20 cellular contexts compared by ENCODE assay signal in the genomic region with DNA sequence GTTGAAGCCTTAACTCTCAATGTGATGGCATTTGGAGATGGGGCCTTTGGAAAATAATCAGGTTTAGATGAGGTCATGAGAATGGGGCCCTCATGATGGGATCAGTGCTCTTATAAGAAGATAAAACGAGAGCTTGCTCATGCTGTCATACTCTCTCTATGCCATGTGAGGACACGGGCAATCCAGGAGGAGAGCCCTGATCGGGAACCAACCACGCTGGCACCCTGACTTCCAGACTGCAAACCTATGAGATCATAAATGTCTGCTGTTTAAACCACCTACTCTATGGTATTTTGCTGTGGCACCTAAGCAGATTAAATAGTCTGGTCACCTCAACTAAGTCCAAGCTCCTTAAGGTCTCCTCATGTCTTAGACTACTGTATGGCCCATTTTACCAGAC. TPM values are rescaled to one million over a fixed set of nuclear protein-coding genes. Genes with fewer than 3 reads are reported as not detected.
DNase-seq lines count a peak whose midpoint lies in the region; ATAC-seq and TF ChIP-seq lines count a peak whose summit lies in the region.
"Had no signal": no experiment of that assay in that cellular context is flagged by ENCODE, and none has a peak within 500 bp of the region (broad histone marks: within the 10 kb centered on the region; RNA-seq: fewer than 3 reads in every experiment).

No MANE protein-coding gene starts in this region.

- CTCF ChIA-PET in WTC11 (lab: Charles Lee): interaction anchor here (1.5 to 1.9 kb wide), 3 partner anchors 10 to 181 kb away, joined by 4 to 7 read pairs (median 7); partner anchors contain the start of genes HMGCS1 and TMEM267

- H4K8ac ChIP-seq in H9 (replicated peaks; ENCODE audit: insufficient read length, low read depth, low read length): no peak overlapping the region

- no peaks in the 10 kb centered on the region for H3K23me2 ChIP-seq in H9 (ENCODE audit: insufficient read length, low read depth, low read length, poor library complexity, severe bottlenecking)

- H3K4me1 Mint-ChIP-seq in activated naive CD4-positive, alpha-beta T cell treated with anti-CD3 and anti-CD28 coated beads, Interleukin-2, amount 50 U/mL, for 24 hours: peaks cover 62% of the 10 kb centered on the region
- H3K4me1 Mint-ChIP-seq in WTC11: peaks cover 62% of the 10 kb centered on the region
- peaks cover 4% of the 10 kb centered on the region for H3K4me1 Mint-ChIP-seq in endodermal cell
- H3K4me1 Mint-ChIP-seq in progenitor cell of endocrine pancreas (ENCODE audit: low read depth): peaks cover 20% of the 10 kb centered on the region
- H3K4me1 Mint-ChIP-seq in H9: peaks cover 36 to 39% of the 10 kb centered on the region in 2 experiments

- no peak overlapping the region for H2BK12ac ChIP-seq in H9 (ENCODE audit: insufficient read length, low read depth, low read length)

- H4K20me1 ChIP-seq in H9 (ENCODE audit: control insufficient read depth, insufficient read depth, insufficient read length): peaks cover 2% of the 10 kb centered on the region

- H3K4me2 ChIP-seq in H9 (ENCODE audit: insufficient read depth, insufficient read length, low read length): no peak overlapping the region

- H2AFZ ChIP-seq in H9 (ENCODE audit: low read length): no peak overlapping the region

- H3K56ac ChIP-seq in H9 (ENCODE audit: insufficient read length, low read depth, low read length): no peak overlapping the region

- POLR2A ChIA-PET in WTC11 (lab: Charles Lee): no interaction called here

- H3K27ac ChIP-seq in endodermal cell (ENCODE audit: low read depth, low read length) (no peak overlapping the region), H9 (ENCODE audit: insufficient read length, low read depth, low read length) (no peak overlapping the region)
- H3K27ac ChIP-seq: HL-60, transverse colon had no signal

- no peaks in the 10 kb centered on the region for H3K9me3 Mint-ChIP-seq in activated naive CD4-positive, alpha-beta T cell treated with anti-CD3 and anti-CD28 coated beads, Interleukin-2, amount 50 U/mL, for 24 hours
- no peaks in the 10 kb centered on the region for H3K9me3 Mint-ChIP-seq in WTC11
- H3K9me3 Mint-ChIP-seq in endodermal cell: no peaks in the 10 kb centered on the region
- no peaks in the 10 kb centered on the region for H3K9me3 Mint-ChIP-seq in progenitor cell of endocrine pancreas (ENCODE audit: low read depth)
- H3K9me3 Mint-ChIP-seq in H9: no peaks in the 10 kb centered on the region
- H3K9me3 Mint-ChIP-seq: IgD-negative memory B cell, nephron had no signal

- no peak overlapping the region for H3T11ph ChIP-seq in H9 (ENCODE audit: low read length)

- no peak overlapping the region for H2AK5ac ChIP-seq in H9 (ENCODE audit: insufficient read length, low read length)

- no peak for TF ChIP-seq CTCF in WTC11 (IDR thresholded peaks at IDR 0.05)
- no peak for TF ChIP-seq CTCF in endodermal cell (conservative IDR thresholded peaks at IDR 0.05)
- TF ChIP-seq CTCF in progenitor cell of endocrine pancreas (IDR thresholded peaks at IDR 0.05; ENCODE audit: unreplicated experiment): no peak
- TF ChIP-seq CTCF in H9 (conservative IDR thresholded peaks at IDR 0.05): no peak

- no peak overlapping the region for H3K18ac ChIP-seq in H9 (ENCODE audit: insufficient read length, low read depth, low read length)

- no peak overlapping the region for H2BK5ac ChIP-seq in H9 (ENCODE audit: insufficient read length, low read length)

- no peak overlapping the region for H2BK15ac ChIP-seq in H9 (ENCODE audit: low read depth, low read length)

- 73 to 93% methylated on average over 4 of the region's 4 CpGs for whole genome bisulfite sequencing in endodermal cell (ENCODE audit: insufficient coverage in 1 of 2, insufficient read length in 1 of 2), 2 experiments
- WGBS in H9 (ENCODE audit: extremely low coverage, insufficient read length, low lambda C conversion rate): no CpG with 5 or more reads among the region's 4 CpGs

- peak overlapping the region; percentile 88 for H3K27ac Mint-ChIP-seq in activated naive CD4-positive, alpha-beta T cell treated with anti-CD3 and anti-CD28 coated beads, Interleukin-2, amount 50 U/mL, for 24 hours
- H3K27ac Mint-ChIP-seq in WTC11 (peak overlapping the region; percentile 55), endodermal cell (no peak overlapping the region), progenitor cell of endocrine pancreas (peak overlapping the region; percentile 48), H9 (peak overlapping the region in 1 of 3 experiments; percentile 92; a peak in 3 of 7 replicates)
- H3K27ac Mint-ChIP-seq: IgD-negative memory B cell, nephron had no signal

- H3K4me3 ChIP-seq in endodermal cell (ENCODE audit: low read length): peak overlapping the region; percentile 7
- H3K4me3 ChIP-seq: transverse colon had no signal

- H4K91ac ChIP-seq in H9 (ENCODE audit: insufficient read length, low read depth, low read length): no peak overlapping the region

- no peak overlapping the region for H3K4me3 Mint-ChIP-seq in activated naive CD4-positive, alpha-beta T cell treated with anti-CD3 and anti-CD28 coated beads, Interleukin-2, amount 50 U/mL, for 24 hours
- H3K4me3 Mint-ChIP-seq in WTC11: no peak overlapping the region
- no peak overlapping the region for H3K4me3 Mint-ChIP-seq in endodermal cell
- H3K4me3 Mint-ChIP-seq in progenitor cell of endocrine pancreas (ENCODE audit: low read depth): no peak overlapping the region
- no peak overlapping the region for H3K4me3 Mint-ChIP-seq in H9
- H3K4me3 Mint-ChIP-seq: CD4-positive, alpha-beta memory T cell; nephron; T-helper 17 cell had no signal

- no peak overlapping the region for H3K4ac ChIP-seq in H9 (ENCODE audit: low read depth, low read length)

- no peaks in the 10 kb centered on the region for H3K27me3 ChIP-seq in endodermal cell (ENCODE audit: control insufficient read depth, insufficient read depth, low read length, poor library complexity, severe bottlenecking)
- no peaks in the 10 kb centered on the region for H3K27me3 ChIP-seq in H9 (ENCODE audit: insufficient read depth, low read length)
- H3K27me3 ChIP-seq: transverse colon had no signal

- no peak overlapping the region for H3K23ac ChIP-seq in H9 (ENCODE audit: insufficient read length, low read depth, low read length)

- peaks cover 16% of the 10 kb centered on the region for H3K36me3 Mint-ChIP-seq in activated naive CD4-positive, alpha-beta T cell treated with anti-CD3 and anti-CD28 coated beads, Interleukin-2, amount 50 U/mL, for 24 hours
- H3K36me3 Mint-ChIP-seq in WTC11 (peaks cover 11% of the 10 kb centered on the region), endodermal cell (ENCODE audit: low read depth) (peaks cover 51% of the 10 kb centered on the region), progenitor cell of endocrine pancreas (ENCODE audit: insufficient read depth) (peaks cover 10% of the 10 kb centered on the region), H9 (ENCODE audit: insufficient read depth in 1 of 3, low read depth in 3 of 3) (peaks cover 21 to 29% (median 23%) of the 10 kb centered on the region in 3 experiments; a peak in 6 of 7 replicates)

- peaks cover 64% of the 10 kb centered on the region for H3K79me2 ChIP-seq in H9 (ENCODE audit: insufficient read depth, low read length)

- H3K9me3 ChIP-seq in endodermal cell (ENCODE audit: control insufficient read depth, low read length) (no peaks in the 10 kb centered on the region), H9 (ENCODE audit: control insufficient read depth, low read depth, low read length) (no peaks in the 10 kb centered on the region)
- H3K9me3 ChIP-seq: transverse colon had no signal

- H3K27me3 Mint-ChIP-seq in activated naive CD4-positive, alpha-beta T cell treated with anti-CD3 and anti-CD28 coated beads, Interleukin-2, amount 50 U/mL, for 24 hours: no peaks in the 10 kb centered on the region
- H3K27me3 Mint-ChIP-seq in WTC11 (ENCODE audit: low read depth) (no peaks in the 10 kb centered on the region), endodermal cell (ENCODE audit: insufficient read depth) (no peaks in the 10 kb centered on the region), progenitor cell of endocrine pancreas (no peaks in the 10 kb centered on the region), H9 (ENCODE audit: low read depth) (no peaks in the 10 kb centered on the region)
- H3K27me3 Mint-ChIP-seq: CD4-positive, alpha-beta memory T cell; IgD-negative memory B cell; T-helper 17 cell had no signal

- no peak overlapping the region for H3K14ac ChIP-seq in H9 (ENCODE audit: insufficient read depth, low read length)

- DNase-seq in activated naive CD4-positive, alpha-beta T cell treated with anti-CD3 and anti-CD28 coated beads, Interleukin-2, amount 50 U/mL, for 16 hours: no peak
- no peak for DNase-seq in WTC11 (ENCODE audit: low spot score)
- no peak for DNase-seq in endodermal cell
- DNase-seq in progenitor cell of endocrine pancreas (ENCODE audit: low spot score, unreplicated experiment): no peak
- no peak for DNase-seq in H9
- DNase-seq: CD4-positive, alpha-beta memory T cell; effector memory CD4-positive, alpha-beta T cell; left cardiac atrium; NCI-H146; NCI-H774; stimulated activated CD4-positive, alpha-beta T cell treated with anti-CD3 and anti-CD28 coated beads, Interleukin-2, amount 100 ng/mL, for 24 hours; stimulated activated naive CD4-positive, alpha-beta T cell treated with Interleukin-2 at 50 U/mL for 16 hours; T-helper 17 cell; transverse colon had no signal

- no peak overlapping the region for H2BK120ac ChIP-seq in H9 (ENCODE audit: low read depth, low read length, poor library complexity, severe bottlenecking)

- H2BK20ac ChIP-seq in H9 (ENCODE audit: low read depth, low read length, poor library complexity, severe bottlenecking): no peak overlapping the region

- H4K5ac ChIP-seq in H9 (ENCODE audit: insufficient read length, low read depth, low read length): no peak overlapping the region

- ATAC-seq in WTC11 (no peak), GM21423 (IDR thresholded peaks at IDR 0.05; ENCODE audit: unreplicated experiment) (no peak), HG03521 (IDR thresholded peaks at IDR 0.05; ENCODE audit: unreplicated experiment) (no peak)
- ATAC-seq: left cardiac atrium, T-helper 17 cell had no signal

- no peaks in the 10 kb centered on the region for H3K4me1 ChIP-seq in endodermal cell (ENCODE audit: control insufficient read depth, insufficient read depth, low read length)
- peaks cover 5% of the 10 kb centered on the region; the same call in 1 of the 2 replicates for H3K4me1 ChIP-seq in H9 (ENCODE audit: insufficient read depth, low read length)

- H3K9ac ChIP-seq in endodermal cell (ENCODE audit: extremely low read depth, low read length, poor library complexity, severe bottlenecking) (no peak overlapping the region), H9 (ENCODE audit: extremely low read depth, insufficient read length, low read length) (no peak overlapping the region)

- peaks cover 6% of the 10 kb centered on the region for H3K79me1 ChIP-seq in H9 (ENCODE audit: insufficient read depth, low read depth, low read length, poor library complexity, severe bottlenecking)

- peaks cover 76% of the 10 kb centered on the region for H3K36me3 ChIP-seq in endodermal cell (ENCODE audit: control insufficient read depth, insufficient read depth, low read length)

TF ChIP-seq in WTC11, 78 proteins besides CTCF, POLR2A, EP300 and RAD21 (continues in another document):
- no peak for TF ChIP-seq OVOL2 (CRISPR knock-in tag; IDR thresholded peaks at IDR 0.05; ENCODE audit: borderline replicate concordance)

RNA-seq across cellular contexts. Expression of gene HMGCS1, which starts 10.0 kb away (rescaled TPM):
- total RNA-seq in WTC11 (2021): 176 to 199 TPM (median 178 TPM) in 3 replicates
- 100 to 1,000 TPM; 142 to 176 TPM for total RNA-seq in endodermal cell
- polyA plus RNA-seq in endodermal cell (2013, experiment 1 of 2): 616 TPM
- polyA plus RNA-seq in endodermal cell (2013, experiment 2 of 2): 649 TPM
- 170 and 196 TPM in 2 replicates for total RNA-seq in progenitor cell of endocrine pancreas
- 144 and 147 TPM in 2 replicates for total RNA-seq in H9 (2021)
